In the genomic region with DNA sequence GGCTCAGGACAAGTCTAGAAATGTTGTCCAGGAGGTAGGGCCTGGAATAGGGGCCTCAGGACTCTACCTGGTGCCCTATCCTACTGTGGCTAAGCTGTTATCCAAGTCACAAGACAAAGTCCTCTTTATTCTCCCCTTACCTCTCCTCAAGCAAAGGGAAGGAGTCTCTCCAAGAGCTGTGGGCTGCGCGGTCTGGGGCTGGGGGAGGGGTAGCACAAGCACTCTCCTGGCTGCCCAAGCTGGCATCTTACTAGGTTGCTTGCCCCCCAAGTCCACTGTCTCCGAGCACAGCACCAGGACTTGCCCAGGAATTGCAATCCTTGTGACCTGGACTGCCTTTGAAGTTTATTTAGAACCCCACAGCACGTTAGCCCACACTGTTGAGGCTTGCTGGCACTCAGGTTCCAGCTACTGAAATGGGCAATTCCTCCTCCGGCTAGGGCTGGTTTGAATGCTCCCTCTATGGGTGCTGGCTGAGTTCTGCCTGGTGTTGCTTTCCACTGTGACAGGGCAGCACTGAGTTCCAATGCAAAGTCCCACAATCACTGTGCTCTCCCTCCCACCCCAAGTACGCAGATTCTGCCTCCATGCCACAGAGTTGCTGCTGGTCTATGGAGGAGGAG, we compare ENCODE assay signal across 18 cellular contexts. TPM values are rescaled to one million over a fixed set of nuclear protein-coding genes. Genes with fewer than 3 reads are reported as not detected.
"Had no signal": no experiment of that assay in that cellular context is flagged by ENCODE, and none has a peak within 500 bp of the region (broad histone marks: within the 10 kb centered on the region; RNA-seq: fewer than 3 reads in every experiment).

No MANE protein-coding gene starts in this region.

- DNase-seq: activated CD4-positive, alpha-beta T cell treated with anti-CD3 and anti-CD28 coated beads for 1 hour; activated CD4-positive, alpha-beta T cell treated with anti-CD3 and anti-CD28 coated beads, Interleukin-2, amount 50 U/mL, for 48 hours; activated naive CD4-positive, alpha-beta T cell treated with Interleukin-2 at 50 U/mL for 16 hours; activated naive CD8-positive, alpha-beta T cell treated with anti-CD3 and anti-CD28 coated beads, Interleukin-2, amount 50 U/mL, for 24 hours; naive B cell; T-cell; T1000 had no signal

- H3K4me3 Mint-ChIP-seq: activated naive CD8-positive, alpha-beta T cell treated with anti-CD3 and anti-CD28 coated beads, Interleukin-2, amount 50 U/mL, for 24 hours; activated T-helper 17 cell treated with anti-CD3 and anti-CD28 coated beads, Interleukin-2, amount 50 U/mL, for 72 hours; stimulated activated effector memory CD8-positive, alpha-beta T cell treated with anti-CD3 and anti-CD28 coated beads, Interleukin-12 subunit alpha, Interleukin-12 subunit beta, amount 100 ng/mL, for 72 hours; T-cell had no signal

- H3K27ac Mint-ChIP-seq: activated naive CD8-positive, alpha-beta T cell treated with anti-CD3 and anti-CD28 coated beads, Interleukin-2, amount 50 U/mL, for 24 hours; activated T-helper 17 cell treated with anti-CD3 and anti-CD28 coated beads, Interleukin-2, amount 50 U/mL, for 72 hours; naive B cell; stimulated activated effector memory CD8-positive, alpha-beta T cell treated with anti-CD3 and anti-CD28 coated beads, Interleukin-12 subunit alpha, Interleukin-12 subunit beta, amount 100 ng/mL, for 72 hours; T-cell had no signal

- H3K4me3 ChIP-seq: ascending aorta, breast epithelium, hepatocyte, pancreas, thoracic aorta had no signal

- H3K9me3 Mint-ChIP-seq: T-cell had no signal

- H3K36me3 ChIP-seq: ascending aorta, breast epithelium, pancreas, thoracic aorta had no signal

- H3K9me3 ChIP-seq: ascending aorta, breast epithelium, pancreas, thoracic aorta had no signal

- H3K36me3 Mint-ChIP-seq: naive B cell; stimulated activated effector memory CD8-positive, alpha-beta T cell treated with anti-CD3 and anti-CD28 coated beads, Interleukin-12 subunit alpha, Interleukin-12 subunit beta, amount 100 ng/mL, for 72 hours had no signal

- H3K27me3 Mint-ChIP-seq: naive B cell had no signal

- H3K4me1 ChIP-seq: ascending aorta had no signal

- ATAC-seq: activated naive CD8-positive, alpha-beta T cell treated with anti-CD3 and anti-CD28 coated beads, Interleukin-2, amount 50 U/mL, for 24 hours; activated T-helper 17 cell treated with anti-CD3 and anti-CD28 coated beads, Interleukin-2, amount 50 U/mL, for 72 hours; esophagus mucosa; pancreas; stimulated activated effector memory CD8-positive, alpha-beta T cell treated with anti-CD3 and anti-CD28 coated beads, Interleukin-12 subunit alpha, Interleukin-12 subunit beta, amount 100 ng/mL, for 72 hours; T-cell had no signal

- H3K27me3 ChIP-seq: ascending aorta, breast epithelium, hepatocyte, pancreas had no signal

- H3K4me1 Mint-ChIP-seq: activated T-helper 17 cell treated with anti-CD3 and anti-CD28 coated beads, Interleukin-2, amount 50 U/mL, for 72 hours; stimulated activated effector memory CD8-positive, alpha-beta T cell treated with anti-CD3 and anti-CD28 coated beads, Interleukin-12 subunit alpha, Interleukin-12 subunit beta, amount 100 ng/mL, for 72 hours; T-cell had no signal

- H3K27ac ChIP-seq: ascending aorta, hepatocyte, pancreas, thoracic aorta had no signal

RNA-seq across cellular contexts. Expression of a gene that starts 18.5 kb away (rescaled TPM):
- total RNA-seq: ascending aorta, chondrocyte, dermis microvascular lymphatic vessel endothelial cell, lung microvascular endothelial cell, T-cell had no signal

RNA-seq across cellular contexts. Expression of a gene that starts 56.7 kb away (rescaled TPM):
- total RNA-seq: activated T-helper 17 cell treated with anti-CD3 and anti-CD28 coated beads, Interleukin-2, amount 50 U/mL, for 72 hours; ascending aorta; chondrocyte; dermis microvascular lymphatic vessel endothelial cell; esophagus mucosa; lung microvascular endothelial cell; thoracic aorta had no signal
